ENCODE assay signal across 8 cellular contexts in genomic region chr17:44200478-44201155, GRCh38. TPM values are rescaled to one million over a fixed set of nuclear protein-coding genes. Genes with fewer than 3 reads are reported as not detected.
DNase-seq lines count a peak whose midpoint lies in the region; ATAC-seq and TF ChIP-seq lines count a peak whose summit lies in the region.

No MANE protein-coding gene starts in this region.

- H3K36me3 ChIP-seq in right atrium auricular region, result peaks cover 16% of the 10 kb centered on the region
- no peaks in the 10 kb centered on the region for H3K36me3 ChIP-seq in smooth muscle cell (ENCODE audit: low read depth)

- intact Hi-C loops in Calu3 (cut with micrococcal nuclease; ENCODE audit: unreplicated experiment), result loop anchor here (1.0 to 5.0 kb wide), 2 partner anchors 22 to 147 kb away; partner anchors contain the start of gene GRN

- DNase-seq in Calu3 (no peak), right atrium auricular region (ENCODE audit: low spot score) (no peak), smooth muscle cell (lab: John Stamatoyannopoulos, UW; ENCODE audit: unreplicated experiment) (no peak)
- DNase-seq in activated CD4-positive, alpha-beta memory T cell treated with anti-CD3 and anti-CD28 coated beads, Interleukin-2, amount 10 ng/mL, durations not matched to agents 7 days and 5 days, result no peak
- DNase-seq in stimulated activated CD4-positive, alpha-beta T cell treated with anti-CD3 and anti-CD28 coated beads, Interleukin-4, amount 100 ng/mL, for 4 hours, result no peak

- H3K4me1 Mint-ChIP-seq in Calu3 (ENCODE audit: low read depth, unreplicated experiment), result peaks cover 42% of the 10 kb centered on the region
- H3K4me1 Mint-ChIP-seq in activated CD4-positive, alpha-beta memory T cell treated with anti-CD3 and anti-CD28 coated beads, Interleukin-2, amount 10 ng/mL, durations not matched to agents 7 days and 5 days, result peaks cover 57% of the 10 kb centered on the region

- peaks cover 58% of the 10 kb centered on the region for H3K36me3 Mint-ChIP-seq in Calu3 (ENCODE audit: insufficient read depth, unreplicated experiment)
- peaks cover 24% of the 10 kb centered on the region for H3K36me3 Mint-ChIP-seq in activated CD4-positive, alpha-beta memory T cell treated with anti-CD3 and anti-CD28 coated beads, Interleukin-2, amount 10 ng/mL, durations not matched to agents 7 days and 5 days (ENCODE audit: low read depth)

- H3K27ac ChIP-seq in right atrium auricular region (peak overlapping the region; percentile 94 to 99), smooth muscle cell (ENCODE audit: low read depth) (peak overlapping the region; percentile 94)

- no peaks in the 10 kb centered on the region for H3K9me3 Mint-ChIP-seq in Calu3 (ENCODE audit: low read depth, unreplicated experiment)
- H3K9me3 Mint-ChIP-seq in activated CD4-positive, alpha-beta memory T cell treated with anti-CD3 and anti-CD28 coated beads, Interleukin-2, amount 10 ng/mL, durations not matched to agents 7 days and 5 days, result no peaks in the 10 kb centered on the region

- H3K4me3 Mint-ChIP-seq in Calu3 (ENCODE audit: low read depth, unreplicated experiment), result peak overlapping the region; percentile 90
- peak overlapping the region; percentile 90 for H3K4me3 Mint-ChIP-seq in activated CD4-positive, alpha-beta memory T cell treated with anti-CD3 and anti-CD28 coated beads, Interleukin-2, amount 10 ng/mL, durations not matched to agents 7 days and 5 days

- BruUV-seq in Calu3 (replicated peaks; lab: Mats Ljungman, UMichigan), result TSS peak; percentile 65

- ATAC-seq in HG02852 (IDR thresholded peaks at IDR 0.05; ENCODE audit: unreplicated experiment), result peak; percentile 8
- no peak for ATAC-seq in HG03565 (IDR thresholded peaks at IDR 0.05; ENCODE audit: unreplicated experiment)
- ATAC-seq in GM18868 (IDR thresholded peaks at IDR 0.05; ENCODE audit: unreplicated experiment), result no peak

- H3K4me1 ChIP-seq in right atrium auricular region (peaks cover 0 to 47% of the 10 kb centered on the region in 2 donors), smooth muscle cell (ENCODE audit: low read depth) (peaks cover 10% of the 10 kb centered on the region)

- H3K79me2 ChIP-seq in smooth muscle cell (ENCODE audit: low read depth), result peaks cover 29% of the 10 kb centered on the region

- H3F3A ChIP-seq in smooth muscle cell (ENCODE audit: low read depth), result peaks cover 6% of the 10 kb centered on the region

- H3K4me3 ChIP-seq in right atrium auricular region (peak overlapping the region; percentile 81 to 94), smooth muscle cell (peak overlapping the region; percentile 99)

- H3K9me3 ChIP-seq in right atrium auricular region, result no peaks in the 10 kb centered on the region
- H3K9me3 ChIP-seq in smooth muscle cell (replicated peaks; ENCODE audit: low read depth), result no peaks in the 10 kb centered on the region

- no peaks in the 10 kb centered on the region for H3K27me3 Mint-ChIP-seq in Calu3 (ENCODE audit: unreplicated experiment)
- H3K27me3 Mint-ChIP-seq in activated CD4-positive, alpha-beta memory T cell treated with anti-CD3 and anti-CD28 coated beads, Interleukin-2, amount 10 ng/mL, durations not matched to agents 7 days and 5 days, result no peaks in the 10 kb centered on the region

- peak overlapping the region; percentile 87 for H3K9ac ChIP-seq in smooth muscle cell (ENCODE audit: low read depth)

- CTCF ChIA-PET in Calu3 (lab: Charles Lee), result interaction anchor here (0.6 kb wide), 2 partner anchors 63 to 575 kb away, joined by 3 to 6 read pairs; no protein-coding TSS in a partner anchor
- CTCF ChIA-PET in activated CD4-positive, alpha-beta memory T cell treated with anti-CD3 and anti-CD28 coated beads, Interleukin-2, amount 10 ng/mL, durations not matched to agents 7 days and 5 days (lab: Charles Lee), result interaction anchor here (0.8 to 4.0 kb wide), 3 partner anchors 9 to 17 kb away, joined by 4 to 31 read pairs (median 27); no protein-coding TSS in a partner anchor

- H4K20me1 ChIP-seq in smooth muscle cell (ENCODE audit: low read depth), result no peaks in the 10 kb centered on the region

- POLR2A ChIA-PET in activated CD4-positive, alpha-beta memory T cell treated with anti-CD3 and anti-CD28 coated beads, Interleukin-2, amount 10 ng/mL, durations not matched to agents 7 days and 5 days (lab: Charles Lee), result interaction anchor here (1.8 to 25.4 kb wide), 3 partner anchors 14 to 149 kb away, joined by 5 to 504 read pairs (median 127); partner anchors contain the start of genes TMUB2 and UBTF

- H2AFZ ChIP-seq in smooth muscle cell (ENCODE audit: low read depth), result peak overlapping the region; percentile 84

- H3K27ac Mint-ChIP-seq in Calu3 (ENCODE audit: unreplicated experiment), result peak overlapping the region; percentile 90
- peak overlapping the region; percentile 90 for H3K27ac Mint-ChIP-seq in activated CD4-positive, alpha-beta memory T cell treated with anti-CD3 and anti-CD28 coated beads, Interleukin-2, amount 10 ng/mL, durations not matched to agents 7 days and 5 days

- WGBS in smooth muscle cell (ENCODE audit: low lambda C conversion rate), result 9% methylated on average over 33 of the region's 36 CpGs

- TF ChIP-seq CTCF in Calu3 (IDR thresholded peaks at IDR 0.05; ENCODE audit: unreplicated experiment) (no peak), right atrium auricular region (IDR thresholded peaks at IDR 0.05) (no peak), smooth muscle cell (IDR thresholded peaks at IDR 0.05; ENCODE audit: borderline replicate concordance, insufficient read depth, poor library complexity, severe bottlenecking) (no peak)

- H3K4me2 ChIP-seq in smooth muscle cell, result peak overlapping the region; percentile 93

- H3K27me3 ChIP-seq in right atrium auricular region, result no peaks in the 10 kb centered on the region
- no peaks in the 10 kb centered on the region for H3K27me3 ChIP-seq in smooth muscle cell (ENCODE audit: low read depth)

RNA-seq across cellular contexts. Expression of gene ATXN7L3, which starts 0.9 kb away (rescaled TPM):
- 93.1 and 112 TPM in 2 replicates for total RNA-seq in Calu3 (2022)
- total RNA-seq in activated CD4-positive, alpha-beta memory T cell treated with anti-CD3 and anti-CD28 coated beads, Interleukin-2, amount 10 ng/mL, durations not matched to agents 7 days and 5 days, result 100 to 1,000 TPM; 106 to 107 TPM
- total RNA-seq in right atrium auricular region, result 10 to 100 TPM; 24.5 to 38.9 TPM
- total RNA-seq in smooth muscle cell, result 54.0 and 61.1 TPM in 2 replicates
- 24.3 and 29.1 TPM in 2 replicates for polyA plus RNA-seq in smooth muscle cell

RNA-seq across cellular contexts. Expression of gene TMUB2, which starts 13.8 kb away (rescaled TPM):
- total RNA-seq in Calu3 (2022) (56.0 and 58.8 TPM in 2 replicates), right atrium auricular region (10 to 100 TPM; 26.4 to 26.6 TPM), smooth muscle cell (26.4 and 28.5 TPM in 2 replicates)
- total RNA-seq in activated CD4-positive, alpha-beta memory T cell treated with anti-CD3 and anti-CD28 coated beads, Interleukin-2, amount 10 ng/mL, durations not matched to agents 7 days and 5 days, result 10 to 100 TPM; 42.2 to 42.7 TPM
- 35.8 and 39.2 TPM in 2 replicates for polyA plus RNA-seq in smooth muscle cell

RNA-seq across cellular contexts. Expression of gene UBTF, which starts 18.9 kb away (rescaled TPM):
- total RNA-seq in Calu3 (2022), result 92.1 and 94.2 TPM in 2 replicates
- 100 to 1,000 TPM; 107 to 110 TPM for total RNA-seq in activated CD4-positive, alpha-beta memory T cell treated with anti-CD3 and anti-CD28 coated beads, Interleukin-2, amount 10 ng/mL, durations not matched to agents 7 days and 5 days
- total RNA-seq in right atrium auricular region, result 10 to 100 TPM; 39.3 to 42.3 TPM
- total RNA-seq in smooth muscle cell, result 18.2 and 28.4 TPM in 2 replicates
- polyA plus RNA-seq in smooth muscle cell, result 22.1 and 29.2 TPM in 2 replicates

RNA-seq across cellular contexts. Expression of gene ASB16, which starts 30.1 kb away (rescaled TPM):
- total RNA-seq in Calu3 (2022), result 0.19 TPM in 1 of 2 replicates, not detected in the other
- under 1 TPM in 1 of 2 experiments, not detected in 1; 0.38 TPM for total RNA-seq in activated CD4-positive, alpha-beta memory T cell treated with anti-CD3 and anti-CD28 coated beads, Interleukin-2, amount 10 ng/mL, durations not matched to agents 7 days and 5 days
- 1 to 10 TPM; 8.3 TPM for total RNA-seq in right atrium auricular region
- total RNA-seq in smooth muscle cell, result 0.09 TPM in 1 of 2 replicates, not detected in the other
- 0.28 and 0.35 TPM in 2 replicates for polyA plus RNA-seq in smooth muscle cell

RNA-seq across cellular contexts. Expression of gene HROB, which starts 58.9 kb away (rescaled TPM):
- total RNA-seq in Calu3 (2022) (24.4 and 24.8 TPM in 2 replicates), right atrium auricular region (under 1 TPM; 0.59 to 0.94 TPM), smooth muscle cell (1.9 and 3.1 TPM in 2 replicates)
- 10 to 100 TPM; 13.4 to 13.5 TPM for total RNA-seq in activated CD4-positive, alpha-beta memory T cell treated with anti-CD3 and anti-CD28 coated beads, Interleukin-2, amount 10 ng/mL, durations not matched to agents 7 days and 5 days
- 3.7 and 4.6 TPM in 2 replicates for polyA plus RNA-seq in smooth muscle cell
